Comparison of ENCODE assay signal across 11 cellular contexts in genomic region chr4:101328063-101328602, GRCh38. TPM values are rescaled to one million over a fixed set of nuclear protein-coding genes. Genes with fewer than 3 reads are reported as not detected.
A peak's percentile ranks its signal among the peaks of the same experiment; 100 is the strongest.
DNase-seq lines count a peak whose midpoint lies in the region; ATAC-seq, FAIRE-seq and TF ChIP-seq lines count a peak whose summit lies in the region.
"Had no signal": no experiment of that assay in that cellular context is flagged by ENCODE, and none has a peak within 500 bp of the region (broad histone marks: within the 10 kb centered on the region; RNA-seq: fewer than 3 reads in every experiment).

No MANE protein-coding gene starts in this region.

- TF ChIP-seq POLR2A in GM12892 (IDR thresholded peaks at IDR 0.05; ENCODE audit: low read depth, low read length): no peak

- intact Hi-C loops in pancreas (cut with DNase I): no loop called here

- peak overlapping the region; percentile 55 for H3K27ac ChIP-seq in effector memory CD4-positive, alpha-beta T cell (ENCODE audit: insufficient read depth, low read length, poor library complexity, severe bottlenecking)
- H3K27ac ChIP-seq in pancreas: no peak overlapping the region
- H3K27ac ChIP-seq: right atrium auricular region, upper lobe of left lung had no signal

- DNase-seq in GM12892 (ENCODE audit: insufficient read length) (no peak), pancreas (no peak), COLO668 (lab: John Stamatoyannopoulos, UW; ENCODE audit: unreplicated experiment) (no peak), GDM1 (lab: John Stamatoyannopoulos, UW) (no peak), RPMI8226 (no peak)
- peak in 1 of 3 donors; percentile 3 for DNase-seq in effector memory CD4-positive, alpha-beta T cell
- DNase-seq: NCI-H187, upper lobe of left lung had no signal

- WGBS in pancreas, 2 donors: 83 to 84% methylated on average over 4 of the region's 4 CpGs

- no peaks in the 10 kb centered on the region for H3K36me3 ChIP-seq in effector memory CD4-positive, alpha-beta T cell (ENCODE audit: control insufficient read depth, insufficient read depth, low read length)
- H3K36me3 ChIP-seq in pancreas: no peaks in the 10 kb centered on the region
- H3K36me3 ChIP-seq: right atrium auricular region, upper lobe of left lung had no signal

- H3K27me3 ChIP-seq in effector memory CD4-positive, alpha-beta T cell (replicated peaks; ENCODE audit: control insufficient read depth, insufficient read depth, low read length, poor library complexity, severe bottlenecking): no peaks in the 10 kb centered on the region
- H3K27me3 ChIP-seq in pancreas: no peaks in the 10 kb centered on the region
- H3K27me3 ChIP-seq: right atrium auricular region, upper lobe of left lung had no signal

- peaks cover 14% of the 10 kb centered on the region for H3K4me1 ChIP-seq in effector memory CD4-positive, alpha-beta T cell (ENCODE audit: control insufficient read depth, insufficient read depth, low read length, poor library complexity, severe bottlenecking)
- H3K4me1 ChIP-seq in pancreas: peaks cover 0 to 4% (median 0%) of the 10 kb centered on the region in 3 donors

- no peak for TF ChIP-seq CTCF in pancreas (IDR thresholded peaks at IDR 0.05)

- FAIRE-seq in GM12892 (lab: Jason Lieb, UNC) (peak; percentile 80), pancreas (lab: Jason Lieb, UNC) (no peak)

- ATAC-seq in GM21360 (IDR thresholded peaks at IDR 0.05; ENCODE audit: unreplicated experiment) (peak; percentile 90), HG03196 (IDR thresholded peaks at IDR 0.05; ENCODE audit: unreplicated experiment) (peak; percentile 85), pancreas (no peak)

- peak overlapping the region; percentile 14 for H3K4me3 ChIP-seq in effector memory CD4-positive, alpha-beta T cell (ENCODE audit: insufficient read depth, low read depth, low read length, poor library complexity, severe bottlenecking)
- H3K4me3 ChIP-seq in pancreas: no peak overlapping the region
- H3K4me3 ChIP-seq: right atrium auricular region, upper lobe of left lung had no signal

- no peaks in the 10 kb centered on the region for H3K9me3 ChIP-seq in effector memory CD4-positive, alpha-beta T cell (ENCODE audit: control insufficient read depth, low read length)
- no peaks in the 10 kb centered on the region for H3K9me3 ChIP-seq in pancreas
- H3K9me3 ChIP-seq: right atrium auricular region, upper lobe of left lung had no signal

RNA-seq across cellular contexts. Expression of gene PPP3CA, which starts 19.2 kb away (rescaled TPM):
- polyA plus RNA-seq in GM12892 (2012; ENCODE audit: missing spikeins): 3.3 TPM
- total RNA-seq in pancreas: 10 to 100 TPM in 5 of 6 donors, 1 to 10 TPM in 1; 10.0 to 22.7 (median 12.2) TPM
- polyA plus RNA-seq in pancreas: 1 to 10 TPM; 4.9 to 7.2 TPM

Comparison
In these comparisons a context has a peak if more than half of its experiments do, and no peak if none do; other contexts are left out.
1. ATAC-seq: peak in GM21360 (single experiment) and HG03196 (single experiment); none in pancreas (0 of 4).